Comparison of ENCODE assay signal across 8 cellular contexts in genomic region chr2:74740395-74741075, GRCh38.
A peak's percentile ranks its signal among the peaks of the same experiment; 100 is the strongest.
DNase-seq lines count a peak whose midpoint lies in the region; ATAC-seq and TF ChIP-seq lines count a peak whose summit lies in the region.

No MANE protein-coding gene starts in this region.

- peak overlapping the region; percentile 99 for H3K27ac ChIP-seq in RWPE1

- no peak for TF ChIP-seq CTCF in RWPE1 (conservative IDR thresholded peaks at IDR 0.05; ENCODE audit: low read depth)

- ATAC-seq in GM18909 (IDR thresholded peaks at IDR 0.05; ENCODE audit: poor library complexity, unreplicated experiment) (no peak), HG03039 (IDR thresholded peaks at IDR 0.05; ENCODE audit: unreplicated experiment) (no peak), GM21529 (IDR thresholded peaks at IDR 0.05; ENCODE audit: unreplicated experiment) (no peak)

- POLR2A ChIA-PET in RWPE1 (lab: Yijun Ruan, JAX; ENCODE audit: low non-redundant PET): no interaction called here

- CTCF ChIA-PET in RWPE1 (lab: Yijun Ruan, JAX): interaction anchor here (0.5 to 1.1 kb wide), 4 partner anchors 9 to 15 kb away, joined by 3 to 5 read pairs (median 4); no protein-coding TSS in a partner anchor

- DNase-seq in GOT3 (lab: John Stamatoyannopoulos, UW) (peak; percentile 67), RWPE1 (ENCODE audit: low spot score) (peak; percentile 95), fibroblast of the conjunctiva (ENCODE audit: low read depth) (peak; percentile 82), renal cortical epithelial cell (ENCODE audit: low read depth) (peak; percentile 94), activated gamma-delta T cell (lab: John Stamatoyannopoulos, UW) (no peak)
